ENCODE assay signal across 3 cellular contexts in the genomic region with DNA sequence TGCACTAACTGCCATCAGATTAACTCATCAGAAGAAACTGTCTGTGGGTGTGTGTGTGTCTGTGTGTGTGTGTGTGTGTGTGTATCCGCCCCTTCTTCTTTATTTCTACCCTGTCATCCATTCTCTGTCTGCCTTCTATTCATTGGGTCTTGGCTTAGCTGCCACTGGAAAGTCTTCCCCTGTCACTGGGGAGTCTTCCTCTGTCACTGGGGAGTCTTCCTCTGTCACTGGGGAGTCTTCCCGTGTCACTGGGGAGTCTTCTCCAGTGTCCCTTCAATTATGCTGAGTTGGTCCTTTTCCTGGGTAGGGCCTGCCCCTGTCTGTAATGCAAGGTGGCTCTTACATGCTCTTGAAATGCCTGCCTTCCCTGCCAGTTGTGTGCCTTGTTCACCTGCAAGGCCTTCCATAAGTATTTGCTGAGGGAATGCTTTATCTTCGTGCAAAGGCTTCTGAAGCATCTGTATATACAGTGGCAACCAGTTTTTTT.
TF ChIP-seq lines count a peak whose summit lies in the region.

No MANE protein-coding gene starts in this region.

TF ChIP-seq in A549, 52 proteins besides CTCF, POLR2A, EP300 and RAD21:
- TF ChIP-seq HES2 (IDR thresholded peaks at IDR 0.05) (no peak), MAFK (IDR thresholded peaks at IDR 0.05; ENCODE audit: partially characterized antibody) (peak; percentile 83), HDAC2 (IDR thresholded peaks at IDR 0.05) (no peak)
TF ChIP-seq in A549: peak in this region for 1.

TF ChIP-seq in IMR-90, 13 proteins besides CTCF, POLR2A, EP300 and RAD21:
- no peak for TF ChIP-seq NFE2L2 (IDR thresholded peaks at IDR 0.05; ENCODE audit: low read depth, low read length)
- TF ChIP-seq, protein P1, sequence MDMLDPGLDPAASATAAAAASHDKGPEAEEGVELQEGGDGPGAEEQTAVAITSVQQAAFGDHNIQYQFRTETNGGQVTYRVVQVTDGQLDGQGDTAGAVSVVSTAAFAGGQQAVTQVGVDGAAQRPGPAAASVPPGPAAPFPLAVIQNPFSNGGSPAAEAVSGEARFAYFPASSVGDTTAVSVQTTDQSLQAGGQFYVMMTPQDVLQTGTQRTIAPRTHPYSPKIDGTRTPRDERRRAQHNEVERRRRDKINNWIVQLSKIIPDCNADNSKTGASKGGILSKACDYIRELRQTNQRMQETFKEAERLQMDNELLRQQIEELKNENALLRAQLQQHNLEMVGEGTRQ (IDR thresholded peaks at IDR 0.05; ENCODE audit: low read depth, low read length), result no peak
- peak; percentile 58 for TF ChIP-seq MAFK (IDR thresholded peaks at IDR 0.05; ENCODE audit: low read depth, low read length)
- TF ChIP-seq RCOR1 (IDR thresholded peaks at IDR 0.05; ENCODE audit: insufficient replicate concordance, low read length), result no peak
- TF ChIP-seq, protein P2, sequence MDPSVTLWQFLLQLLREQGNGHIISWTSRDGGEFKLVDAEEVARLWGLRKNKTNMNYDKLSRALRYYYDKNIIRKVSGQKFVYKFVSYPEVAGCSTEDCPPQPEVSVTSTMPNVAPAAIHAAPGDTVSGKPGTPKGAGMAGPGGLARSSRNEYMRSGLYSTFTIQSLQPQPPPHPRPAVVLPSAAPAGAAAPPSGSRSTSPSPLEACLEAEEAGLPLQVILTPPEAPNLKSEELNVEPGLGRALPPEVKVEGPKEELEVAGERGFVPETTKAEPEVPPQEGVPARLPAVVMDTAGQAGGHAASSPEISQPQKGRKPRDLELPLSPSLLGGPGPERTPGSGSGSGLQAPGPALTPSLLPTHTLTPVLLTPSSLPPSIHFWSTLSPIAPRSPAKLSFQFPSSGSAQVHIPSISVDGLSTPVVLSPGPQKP (IDR thresholded peaks at IDR 0.05; ENCODE audit: borderline replicate concordance, low read depth, low read length), result no peak
- no peak for TF ChIP-seq SMC3 (IDR thresholded peaks at IDR 0.05; ENCODE audit: low read depth, low read length)
- no peak for TF ChIP-seq BHLHE40 (IDR thresholded peaks at IDR 0.05; ENCODE audit: low read depth, low read length)

TF ChIP-seq in K562, 482 proteins besides CTCF, POLR2A, EP300 and RAD21:
- TF ChIP-seq ZNF436 (CRISPR knock-in tag; IDR thresholded peaks at IDR 0.05) (no peak), MAFF (IDR thresholded peaks at IDR 0.05; ENCODE audit: low read length) (peak; percentile 60), MAFG (tag; conservative IDR thresholded peaks at IDR 0.05) (peak; percentile 68), ZNF316 (IDR thresholded peaks at IDR 0.05) (peak; percentile 88), MAFK (IDR thresholded peaks at IDR 0.05; ENCODE audit: low read length) (peak; percentile 46; the same call in 1 of the 2 replicates), C11orf30 (IDR thresholded peaks at IDR 0.05; ENCODE audit: low read depth) (peak; percentile 77)
